Comparison of ENCODE assay signal across 8 cellular contexts in genomic region chr16:57999366-57999970, GRCh38. TPM values are rescaled to one million over a fixed set of nuclear protein-coding genes. Genes with fewer than 3 reads are reported as not detected.
DNase-seq lines count a peak whose midpoint lies in the region; ATAC-seq and TF ChIP-seq lines count a peak whose summit lies in the region.

No MANE protein-coding gene starts in this region.

- H3K36me3 ChIP-seq in esophagus (ENCODE audit: control insufficient read depth in 2 of 2, insufficient read depth in 2 of 2, low read length in 1 of 2), result peaks cover 10 to 26% of the 10 kb centered on the region in 2 donors
- peaks cover 48% of the 10 kb centered on the region for H3K36me3 ChIP-seq in neutrophil

- H3K4me3 ChIP-seq in esophagus (ENCODE audit: low read depth in 1 of 2, low read length in 2 of 2) (peak overlapping the region; percentile 56 to 85), neutrophil (ENCODE audit: low read depth in 1 of 2, low read length in 1 of 2) (peak overlapping the region; percentile 91 to 97)

- H3K27me3 ChIP-seq in esophagus (ENCODE audit: control insufficient read depth in 1 of 2, insufficient read depth in 2 of 2, low read length in 2 of 2), result no peaks in the 10 kb centered on the region
- no peaks in the 10 kb centered on the region for H3K27me3 ChIP-seq in neutrophil

- ATAC-seq in GM18502 (IDR thresholded peaks at IDR 0.05; ENCODE audit: poor library complexity, unreplicated experiment) (no peak), HG03159 (IDR thresholded peaks at IDR 0.05; ENCODE audit: unreplicated experiment) (no peak)

- H3K9me3 ChIP-seq in esophagus (ENCODE audit: control insufficient read depth in 2 of 2, insufficient read depth in 1 of 2, low read depth in 1 of 2, low read length in 1 of 2) (no peaks in the 10 kb centered on the region), neutrophil (no peaks in the 10 kb centered on the region)

- DNase-seq in HFFc6 (no peak), NCI-H2081 treated with DMSO at 0.1 percent for 48 hours (lab: John Stamatoyannopoulos, UW) (no peak)
- peak; percentile 29 for DNase-seq in activated CD4-positive, alpha-beta T cell treated with anti-CD3 and anti-CD28 coated beads, Interleukin-2, amount 50 U/mL, for 1 hour

- H3K4me1 ChIP-seq in esophagus (ENCODE audit: control insufficient read depth in 2 of 2, insufficient read depth in 2 of 2, low read length in 1 of 2) (peaks cover 2 to 21% of the 10 kb centered on the region in 2 donors), neutrophil (ENCODE audit: control insufficient read depth in 1 of 2, insufficient read depth in 1 of 2, low read depth in 1 of 2, low read length in 1 of 2) (peaks cover 60 to 63% of the 10 kb centered on the region in 2 experiments)

- H3K4me3 Mint-ChIP-seq in HFFc6, result peak overlapping the region; percentile 84

- H3K27ac ChIP-seq in C4-2B, result peak overlapping the region; percentile 89
- H3K27ac ChIP-seq in esophagus (ENCODE audit: low read depth in 2 of 2, low read length in 1 of 2), result peak overlapping the region; percentile 85 to 92
- H3K27ac ChIP-seq in neutrophil, result peak overlapping the region; percentile 94

- WGBS in esophagus, 2 donors, result 12 to 19% methylated on average over 6 of the region's 6 CpGs

- H3K4me1 Mint-ChIP-seq in HFFc6 (ENCODE audit: low read depth), result peaks cover 50% of the 10 kb centered on the region

- peak overlapping the region; percentile 27 for H3K27ac Mint-ChIP-seq in HFFc6

- no peak for TF ChIP-seq CTCF in C4-2B (conservative IDR thresholded peaks at IDR 0.05)
- no peak; the same call in 1 of the 2 replicates for TF ChIP-seq CTCF in HFFc6 (IDR thresholded peaks at IDR 0.05)
- TF ChIP-seq CTCF in neutrophil (IDR thresholded peaks at IDR 0.05), result peak; percentile 27

- H3K9me3 Mint-ChIP-seq in HFFc6, result no peaks in the 10 kb centered on the region

- H3K27me3 Mint-ChIP-seq in HFFc6 (ENCODE audit: insufficient read depth), result no peaks in the 10 kb centered on the region

- peaks cover under 1% of the 10 kb centered on the region; the same call in 1 of the 2 replicates for H3K36me3 Mint-ChIP-seq in HFFc6 (ENCODE audit: low read depth)

RNA-seq across cellular contexts. Expression of gene ZNF319, which starts 1.0 kb away (rescaled TPM):
- total RNA-seq in HFFc6 (2021; fragmentation: NEBNext Ultra II Directional; extraction: Animal tissue kit (Norgen Biotek cat#: 25700)), result 10 to 100 TPM in 2 of 6 experiments, 1 to 10 TPM in 4; 8.3 to 12.0 (median 9.4) TPM
- polyA plus RNA-seq in esophagus, result 1 to 10 TPM; 2.5 to 3.7 TPM

RNA-seq across cellular contexts. Expression of gene USB1, which starts 1.7 kb away (rescaled TPM):
- 10 to 100 TPM; 62.9 to 88.3 (median 76.3) TPM for total RNA-seq in HFFc6 (2021; fragmentation: NEBNext Ultra II Directional; extraction: Animal tissue kit (Norgen Biotek cat#: 25700))
- polyA plus RNA-seq in esophagus, result 10 to 100 TPM in 1 of 2 donors, 1 to 10 TPM in 1; 8.5 to 15.8 TPM

RNA-seq across cellular contexts. Expression of gene MMP15, which starts 26.1 kb away (rescaled TPM):
- 1 to 10 TPM in 4 of 6 experiments, under 1 TPM in 2; 0.82 to 4.1 (median 1.1) TPM for total RNA-seq in HFFc6 (2021; fragmentation: NEBNext Ultra II Directional; extraction: Animal tissue kit (Norgen Biotek cat#: 25700))
- 1 to 10 TPM; 2.5 to 2.7 TPM for polyA plus RNA-seq in esophagus

RNA-seq across cellular contexts. Expression of gene CNGB1, which starts 28.5 kb away (rescaled TPM):
- under 1 TPM in 1 of 6 experiments, not detected in 5; 0.02 TPM for total RNA-seq in HFFc6 (2021; fragmentation: NEBNext Ultra II Directional; extraction: Animal tissue kit (Norgen Biotek cat#: 25700))
- under 1 TPM; 0.04 to 0.06 TPM for polyA plus RNA-seq in esophagus
